2 cellular contexts compared by ENCODE assay signal in genomic region chr5:149549461-149550266, GRCh38.
A peak's percentile ranks its signal among the peaks of the same experiment; 100 is the strongest.
TF ChIP-seq lines count a peak whose summit lies in the region.

No MANE protein-coding gene starts in this region.

TF ChIP-seq in Ishikawa, 13 proteins besides CTCF, POLR2A, EP300 and RAD21:
- TF ChIP-seq EGR1 (IDR thresholded peaks at IDR 0.05) (no peak), YY1 (IDR thresholded peaks at IDR 0.05; ENCODE audit: low read depth) (peak; percentile 79)

TF ChIP-seq in GM12878, 131 proteins besides CTCF, POLR2A, EP300 and RAD21 (continues in another document):
- TF ChIP-seq TCF12 (IDR thresholded peaks at IDR 0.05; ENCODE audit: low read depth, low read length) (no peak), CREM (IDR thresholded peaks at IDR 0.05; ENCODE audit: low read depth) (0 out of 2 replicates have a peak, but pooled peaks have one; percentile 11), ZNF217 (IDR thresholded peaks at IDR 0.05) (no peak), NR2C1 (IDR thresholded peaks at IDR 0.05) (peak; percentile 29; the same call in 1 of the 2 replicates), IKZF1 (conservative IDR thresholded peaks at IDR 0.05) (peak; percentile 54), RBBP5 (conservative IDR thresholded peaks at IDR 0.05) (no peak), NFIC (IDR thresholded peaks at IDR 0.05; ENCODE audit: low read depth, low read length) (no peak; the same call in 1 of the 2 replicates), KDM1A (IDR thresholded peaks at IDR 0.05; ENCODE audit: borderline replicate concordance) (no peak), BACH1 (IDR thresholded peaks at IDR 0.05; ENCODE audit: borderline replicate concordance) (no peak), NR2C2 (IDR thresholded peaks at IDR 0.05; ENCODE audit: borderline replicate concordance, control insufficient read depth, insufficient read length, low read depth) (no peak), RAD51 (IDR thresholded peaks at IDR 0.05) (no peak), RUNX3 (IDR thresholded peaks at IDR 0.05; ENCODE audit: low read length) (peak; percentile 46), YBX1 (IDR thresholded peaks at IDR 0.05) (no peak), TBL1XR1 (IDR thresholded peaks at IDR 0.05; ENCODE audit: low read depth, low read length) (no peak), GABPA (IDR thresholded peaks at IDR 0.05; ENCODE audit: low read depth) (no peak), NRF1 (conservative IDR thresholded peaks at IDR 0.05; ENCODE audit: low read depth, low read length) (no peak), RELB (IDR thresholded peaks at IDR 0.05; ENCODE audit: low read depth) (peak; percentile 77; the same call in 1 of the 2 replicates), BCL11A (IDR thresholded peaks at IDR 0.05; ENCODE audit: low read depth, low read length) (no peak), ATF7 (IDR thresholded peaks at IDR 0.05; ENCODE audit: low read depth) (peak; percentile 1; the same call in 1 of the 2 replicates), FOS (IDR thresholded peaks at IDR 0.05; ENCODE audit: borderline replicate concordance, extremely low read depth, insufficient read length) (no peak), HDGF (IDR thresholded peaks at IDR 0.05) (no peak), TCF3 (IDR thresholded peaks at IDR 0.05; ENCODE audit: borderline replicate concordance, insufficient read depth, low read depth, low read length) (no peak), EED (IDR thresholded peaks at IDR 0.05; ENCODE audit: low read depth) (peak; percentile 65; the same call in 1 of the 2 replicates), CEBPB (IDR thresholded peaks at IDR 0.05; ENCODE audit: borderline replicate concordance in 1 of 2, low read depth in 2 of 2, low read length in 2 of 2) (no peak), ATF2 (IDR thresholded peaks at IDR 0.05; ENCODE audit: low read length) (no peak), LARP7 (IDR thresholded peaks at IDR 0.05) (0 out of 2 replicates have a peak, but pooled peaks have one; percentile 50), POLR2AphosphoS5 (IDR thresholded peaks at IDR 0.05; ENCODE audit: low read length) (no peak), SUPT20H (IDR thresholded peaks at IDR 0.05; ENCODE audit: borderline replicate concordance, control insufficient read depth, low read depth, low read length) (no peak), CBFB (IDR thresholded peaks at IDR 0.05; ENCODE audit: low read depth) (peak; percentile 27; the same call in 1 of the 2 replicates)
- TF ChIP-seq, protein P1, sequence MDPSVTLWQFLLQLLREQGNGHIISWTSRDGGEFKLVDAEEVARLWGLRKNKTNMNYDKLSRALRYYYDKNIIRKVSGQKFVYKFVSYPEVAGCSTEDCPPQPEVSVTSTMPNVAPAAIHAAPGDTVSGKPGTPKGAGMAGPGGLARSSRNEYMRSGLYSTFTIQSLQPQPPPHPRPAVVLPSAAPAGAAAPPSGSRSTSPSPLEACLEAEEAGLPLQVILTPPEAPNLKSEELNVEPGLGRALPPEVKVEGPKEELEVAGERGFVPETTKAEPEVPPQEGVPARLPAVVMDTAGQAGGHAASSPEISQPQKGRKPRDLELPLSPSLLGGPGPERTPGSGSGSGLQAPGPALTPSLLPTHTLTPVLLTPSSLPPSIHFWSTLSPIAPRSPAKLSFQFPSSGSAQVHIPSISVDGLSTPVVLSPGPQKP (IDR thresholded peaks at IDR 0.05; ENCODE audit: low read depth, low read length): no peak
- TF ChIP-seq, protein P2, sequence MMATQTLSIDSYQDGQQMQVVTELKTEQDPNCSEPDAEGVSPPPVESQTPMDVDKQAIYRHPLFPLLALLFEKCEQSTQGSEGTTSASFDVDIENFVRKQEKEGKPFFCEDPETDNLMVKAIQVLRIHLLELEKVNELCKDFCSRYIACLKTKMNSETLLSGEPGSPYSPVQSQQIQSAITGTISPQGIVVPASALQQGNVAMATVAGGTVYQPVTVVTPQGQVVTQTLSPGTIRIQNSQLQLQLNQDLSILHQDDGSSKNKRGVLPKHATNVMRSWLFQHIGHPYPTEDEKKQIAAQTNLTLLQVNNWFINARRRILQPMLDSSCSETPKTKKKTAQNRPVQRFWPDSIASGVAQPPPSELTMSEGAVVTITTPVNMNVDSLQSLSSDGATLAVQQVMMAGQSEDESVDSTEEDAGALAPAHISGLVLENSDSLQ (IDR thresholded peaks at IDR 0.05): peak; percentile 60
- TF ChIP-seq, protein P3, sequence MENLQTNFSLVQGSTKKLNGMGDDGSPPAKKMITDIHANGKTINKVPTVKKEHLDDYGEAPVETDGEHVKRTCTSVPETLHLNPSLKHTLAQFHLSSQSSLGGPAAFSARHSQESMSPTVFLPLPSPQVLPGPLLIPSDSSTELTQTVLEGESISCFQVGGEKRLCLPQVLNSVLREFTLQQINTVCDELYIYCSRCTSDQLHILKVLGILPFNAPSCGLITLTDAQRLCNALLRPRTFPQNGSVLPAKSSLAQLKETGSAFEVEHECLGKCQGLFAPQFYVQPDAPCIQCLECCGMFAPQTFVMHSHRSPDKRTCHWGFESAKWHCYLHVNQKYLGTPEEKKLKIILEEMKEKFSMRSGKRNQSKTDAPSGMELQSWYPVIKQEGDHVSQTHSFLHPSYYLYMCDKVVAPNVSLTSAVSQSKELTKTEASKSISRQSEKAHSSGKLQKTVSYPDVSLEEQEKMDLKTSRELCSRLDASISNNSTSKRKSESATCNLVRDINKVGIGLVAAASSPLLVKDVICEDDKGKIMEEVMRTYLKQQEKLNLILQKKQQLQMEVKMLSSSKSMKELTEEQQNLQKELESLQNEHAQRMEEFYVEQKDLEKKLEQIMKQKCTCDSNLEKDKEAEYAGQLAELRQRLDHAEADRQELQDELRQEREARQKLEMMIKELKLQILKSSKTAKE (IDR thresholded peaks at IDR 0.05; ENCODE audit: low read depth, poor library complexity, severe bottlenecking): no peak
- TF ChIP-seq, protein P4, sequence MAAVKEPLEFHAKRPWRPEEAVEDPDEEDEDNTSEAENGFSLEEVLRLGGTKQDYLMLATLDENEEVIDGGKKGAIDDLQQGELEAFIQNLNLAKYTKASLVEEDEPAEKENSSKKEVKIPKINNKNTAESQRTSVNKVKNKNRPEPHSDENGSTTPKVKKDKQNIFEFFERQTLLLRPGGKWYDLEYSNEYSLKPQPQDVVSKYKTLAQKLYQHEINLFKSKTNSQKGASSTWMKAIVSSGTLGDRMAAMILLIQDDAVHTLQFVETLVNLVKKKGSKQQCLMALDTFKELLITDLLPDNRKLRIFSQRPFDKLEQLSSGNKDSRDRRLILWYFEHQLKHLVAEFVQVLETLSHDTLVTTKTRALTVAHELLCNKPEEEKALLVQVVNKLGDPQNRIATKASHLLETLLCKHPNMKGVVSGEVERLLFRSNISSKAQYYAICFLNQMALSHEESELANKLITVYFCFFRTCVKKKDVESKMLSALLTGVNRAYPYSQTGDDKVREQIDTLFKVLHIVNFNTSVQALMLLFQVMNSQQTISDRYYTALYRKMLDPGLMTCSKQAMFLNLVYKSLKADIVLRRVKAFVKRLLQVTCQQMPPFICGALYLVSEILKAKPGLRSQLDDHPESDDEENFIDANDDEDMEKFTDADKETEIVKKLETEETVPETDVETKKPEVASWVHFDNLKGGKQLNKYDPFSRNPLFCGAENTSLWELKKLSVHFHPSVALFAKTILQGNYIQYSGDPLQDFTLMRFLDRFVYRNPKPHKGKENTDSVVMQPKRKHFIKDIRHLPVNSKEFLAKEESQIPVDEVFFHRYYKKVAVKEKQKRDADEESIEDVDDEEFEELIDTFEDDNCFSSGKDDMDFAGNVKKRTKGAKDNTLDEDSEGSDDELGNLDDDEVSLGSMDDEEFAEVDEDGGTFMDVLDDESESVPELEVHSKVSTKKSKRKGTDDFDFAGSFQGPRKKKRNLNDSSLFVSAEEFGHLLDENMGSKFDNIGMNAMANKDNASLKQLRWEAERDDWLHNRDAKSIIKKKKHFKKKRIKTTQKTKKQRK (IDR thresholded peaks at IDR 0.05; ENCODE audit: low read depth, low read length): no peak
- TF ChIP-seq, protein P5, sequence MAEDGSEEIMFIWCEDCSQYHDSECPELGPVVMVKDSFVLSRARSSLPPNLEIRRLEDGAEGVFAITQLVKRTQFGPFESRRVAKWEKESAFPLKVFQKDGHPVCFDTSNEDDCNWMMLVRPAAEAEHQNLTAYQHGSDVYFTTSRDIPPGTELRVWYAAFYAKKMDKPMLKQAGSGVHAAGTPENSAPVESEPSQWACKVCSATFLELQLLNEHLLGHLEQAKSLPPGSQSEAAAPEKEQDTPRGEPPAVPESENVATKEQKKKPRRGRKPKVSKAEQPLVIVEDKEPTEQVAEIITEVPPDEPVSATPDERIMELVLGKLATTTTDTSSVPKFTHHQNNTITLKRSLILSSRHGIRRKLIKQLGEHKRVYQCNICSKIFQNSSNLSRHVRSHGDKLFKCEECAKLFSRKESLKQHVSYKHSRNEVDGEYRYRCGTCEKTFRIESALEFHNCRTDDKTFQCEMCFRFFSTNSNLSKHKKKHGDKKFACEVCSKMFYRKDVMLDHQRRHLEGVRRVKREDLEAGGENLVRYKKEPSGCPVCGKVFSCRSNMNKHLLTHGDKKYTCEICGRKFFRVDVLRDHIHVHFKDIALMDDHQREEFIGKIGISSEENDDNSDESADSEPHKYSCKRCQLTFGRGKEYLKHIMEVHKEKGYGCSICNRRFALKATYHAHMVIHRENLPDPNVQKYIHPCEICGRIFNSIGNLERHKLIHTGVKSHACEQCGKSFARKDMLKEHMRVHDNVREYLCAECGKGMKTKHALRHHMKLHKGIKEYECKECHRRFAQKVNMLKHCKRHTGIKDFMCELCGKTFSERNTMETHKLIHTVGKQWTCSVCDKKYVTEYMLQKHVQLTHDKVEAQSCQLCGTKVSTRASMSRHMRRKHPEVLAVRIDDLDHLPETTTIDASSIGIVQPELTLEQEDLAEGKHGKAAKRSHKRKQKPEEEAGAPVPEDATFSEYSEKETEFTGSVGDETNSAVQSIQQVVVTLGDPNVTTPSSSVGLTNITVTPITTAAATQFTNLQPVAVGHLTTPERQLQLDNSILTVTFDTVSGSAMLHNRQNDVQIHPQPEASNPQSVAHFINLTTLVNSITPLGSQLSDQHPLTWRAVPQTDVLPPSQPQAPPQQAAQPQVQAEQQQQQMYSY (CRISPR knock-in tag; IDR thresholded peaks at IDR 0.05): no peak
- TF ChIP-seq, protein P6, sequence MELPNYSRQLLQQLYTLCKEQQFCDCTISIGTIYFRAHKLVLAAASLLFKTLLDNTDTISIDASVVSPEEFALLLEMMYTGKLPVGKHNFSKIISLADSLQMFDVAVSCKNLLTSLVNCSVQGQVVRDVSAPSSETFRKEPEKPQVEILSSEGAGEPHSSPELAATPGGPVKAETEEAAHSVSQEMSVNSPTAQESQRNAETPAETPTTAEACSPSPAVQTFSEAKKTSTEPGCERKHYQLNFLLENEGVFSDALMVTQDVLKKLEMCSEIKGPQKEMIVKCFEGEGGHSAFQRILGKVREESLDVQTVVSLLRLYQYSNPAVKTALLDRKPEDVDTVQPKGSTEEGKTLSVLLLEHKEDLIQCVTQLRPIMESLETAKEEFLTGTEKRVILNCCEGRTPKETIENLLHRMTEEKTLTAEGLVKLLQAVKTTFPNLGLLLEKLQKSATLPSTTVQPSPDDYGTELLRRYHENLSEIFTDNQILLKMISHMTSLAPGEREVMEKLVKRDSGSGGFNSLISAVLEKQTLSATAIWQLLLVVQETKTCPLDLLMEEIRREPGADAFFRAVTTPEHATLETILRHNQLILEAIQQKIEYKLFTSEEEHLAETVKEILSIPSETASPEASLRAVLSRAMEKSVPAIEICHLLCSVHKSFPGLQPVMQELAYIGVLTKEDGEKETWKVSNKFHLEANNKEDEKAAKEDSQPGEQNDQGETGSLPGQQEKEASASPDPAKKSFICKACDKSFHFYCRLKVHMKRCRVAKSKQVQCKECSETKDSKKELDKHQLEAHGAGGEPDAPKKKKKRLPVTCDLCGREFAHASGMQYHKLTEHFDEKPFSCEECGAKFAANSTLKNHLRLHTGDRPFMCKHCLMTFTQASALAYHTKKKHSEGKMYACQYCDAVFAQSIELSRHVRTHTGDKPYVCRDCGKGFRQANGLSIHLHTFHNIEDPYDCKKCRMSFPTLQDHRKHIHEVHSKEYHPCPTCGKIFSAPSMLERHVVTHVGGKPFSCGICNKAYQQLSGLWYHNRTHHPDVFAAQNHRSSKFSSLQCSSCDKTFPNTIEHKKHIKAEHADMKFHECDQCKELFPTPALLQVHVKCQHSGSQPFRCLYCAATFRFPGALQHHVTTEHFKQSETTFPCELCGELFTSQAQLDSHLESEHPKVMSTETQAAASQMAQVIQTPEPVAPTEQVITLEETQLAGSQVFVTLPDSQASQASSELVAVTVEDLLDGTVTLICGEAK (IDR thresholded peaks at IDR 0.05; ENCODE audit: borderline replicate concordance): no peak
